Comparison of ENCODE assay signal across 9 cellular contexts in the genomic region with DNA sequence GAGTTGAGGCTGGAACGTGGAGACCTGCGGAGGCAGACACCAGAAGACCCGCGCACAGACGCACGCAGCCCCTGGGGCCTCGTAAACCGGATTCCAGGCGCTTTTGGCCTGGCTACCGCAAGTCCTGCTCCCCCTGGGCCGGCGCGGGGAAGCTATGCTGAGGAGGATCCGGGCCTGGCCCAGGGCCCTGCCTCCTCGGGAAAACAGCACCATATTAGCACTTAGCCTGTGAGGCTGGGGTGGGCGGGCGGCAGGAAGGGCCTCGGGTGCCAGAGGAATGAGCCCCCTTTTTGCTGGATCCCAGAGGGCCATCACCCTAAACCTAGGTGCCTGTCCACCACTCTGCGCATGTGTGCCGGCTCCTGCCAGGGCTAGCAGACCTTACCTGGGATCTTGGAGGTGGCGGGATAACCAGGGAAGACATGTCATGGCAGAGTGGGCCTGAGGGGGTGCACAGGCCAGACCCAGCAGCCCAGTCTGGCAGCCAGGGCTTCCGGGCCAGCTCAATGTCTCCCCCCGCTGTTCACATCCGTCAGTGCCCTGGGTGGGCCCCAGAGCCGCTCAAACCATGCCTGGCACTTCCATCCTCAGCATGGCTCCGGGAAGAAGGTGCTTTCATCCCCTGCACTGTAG. TPM values are rescaled to one million over a fixed set of nuclear protein-coding genes. Genes with fewer than 3 reads are reported as not detected.
DNase-seq lines count a peak whose midpoint lies in the region; ATAC-seq, FAIRE-seq and TF ChIP-seq lines count a peak whose summit lies in the region.
"Had no signal": no experiment of that assay in that cellular context is flagged by ENCODE, and none has a peak within 500 bp of the region (broad histone marks: within the 10 kb centered on the region; RNA-seq: fewer than 3 reads in every experiment).

No MANE protein-coding gene starts in this region.

- H3K9me3 ChIP-seq in HCT116 (ENCODE audit: control insufficient read depth in 1 of 2, insufficient read depth in 1 of 2, low read depth in 1 of 2, low read length in 2 of 2) (no peaks in the 10 kb centered on the region), mucosa of rectum (ENCODE audit: control insufficient read depth in 2 of 2, low read length in 2 of 2) (no peaks in the 10 kb centered on the region)

- H3K9ac ChIP-seq in HCT116 (ENCODE audit: low read length) (no peak overlapping the region), mucosa of rectum (ENCODE audit: low read depth in 1 of 2, low read length in 2 of 2) (no peak overlapping the region)

- no TSS peak for BruUV-seq in HCT116 (replicated peaks; lab: Mats Ljungman, UMichigan)

- no peaks in the 10 kb centered on the region for H3K9me2 ChIP-seq in HCT116 (ENCODE audit: insufficient read depth)

- RAD21 ChIA-PET in HCT116 (lab: Charles Lee; ENCODE audit: low non-redundant PET in 1 of 2, low total read pairs in 2 of 2, uncharacterized antibody in 2 of 2, unreplicated experiment in 2 of 2) = no interaction called here

- FAIRE-seq in bronchial epithelial cell (lab: Jason Lieb, UNC) = no peak
- FAIRE-seq: GM12892 had no signal

- H3K27me3 ChIP-seq in HCT116 (ENCODE audit: insufficient read depth, low read length) = no peaks in the 10 kb centered on the region
- H3K27me3 ChIP-seq in bronchial epithelial cell (ENCODE audit: control insufficient read depth, insufficient read depth, low read length) = no peaks in the 10 kb centered on the region
- no peaks in the 10 kb centered on the region for H3K27me3 ChIP-seq in mucosa of rectum (ENCODE audit: control insufficient read depth in 2 of 2, insufficient read depth in 2 of 2, low read length in 2 of 2)

- H3K4me3 ChIP-seq in HCT116 (replicated peaks in 1 of 2; ENCODE audit: low read depth in 1 of 2, low read length in 2 of 2) (no peak overlapping the region), bronchial epithelial cell (ENCODE audit: low read depth, low read length) (no peak overlapping the region), mucosa of rectum (ENCODE audit: low read length in 2 of 2) (no peak overlapping the region)

- no peak overlapping the region for H3K4me2 ChIP-seq in HCT116 (ENCODE audit: low read length)

- no peak overlapping the region for H2AFZ ChIP-seq in HCT116 (ENCODE audit: low read depth, low read length, poor library complexity, severe bottlenecking)

- H3K36me3 ChIP-seq in HCT116 (ENCODE audit: control insufficient read depth in 1 of 2, insufficient read depth in 2 of 2, low read length in 2 of 2) (peaks cover 11 to 17% of the 10 kb centered on the region in 2 experiments; a peak in 3 of 4 replicates), bronchial epithelial cell (ENCODE audit: control insufficient read depth, insufficient read depth, low read length) (peaks cover 17% of the 10 kb centered on the region), mucosa of rectum (ENCODE audit: control insufficient read depth in 2 of 2, insufficient read depth in 2 of 2, low read length in 2 of 2) (peaks cover 15 to 29% of the 10 kb centered on the region in 2 donors)

- intact Hi-C loops in HCT116 (cut with micrococcal nuclease) = no loop called here

- ATAC-seq in HCT116 = peak; percentile 83
- ATAC-seq in GM21515 (IDR thresholded peaks at IDR 0.05; ENCODE audit: unreplicated experiment) = no peak

- peak; percentile 61 for TF ChIP-seq RAD21 in HCT116 (IDR thresholded peaks at IDR 0.05; ENCODE audit: low read depth)

- TF ChIP-seq CTCF in AG09319 (IDR thresholded peaks at IDR 0.05; ENCODE audit: low read depth, low read length) (peak; percentile 24), HCT116 (IDR thresholded peaks at IDR 0.05 in 2 of 3, conservative IDR thresholded peaks at IDR 0.05 in 1 of 3; ENCODE audit: borderline replicate concordance in 1 of 3, insufficient read depth in 1 of 3, low read depth in 2 of 3, low read length in 2 of 3) (peak; percentile 39 to 63 (median 61); a peak in 5 of 6 replicates), bronchial epithelial cell (IDR thresholded peaks at IDR 0.05; ENCODE audit: insufficient read depth, low read length, severe bottlenecking) (peak; percentile 30)

- H4K20me1 ChIP-seq in HCT116 (ENCODE audit: insufficient read depth) = no peaks in the 10 kb centered on the region

- DNase-seq in AG09319 (ENCODE audit: extremely low read depth, low read depth) (no peak), HCT116 (ENCODE audit: low read depth, low spot score) (no peak), bronchial epithelial cell (ENCODE audit: low read depth) (no peak), NCI-H1930 (lab: John Stamatoyannopoulos, UW) (no peak), occipital lobe (lab: John Stamatoyannopoulos, UW) (no peak), mesenteric fat pad (ENCODE audit: low spot score) (no peak)

- CTCF ChIA-PET in HCT116 (lab: Charles Lee) = interaction anchor here (1.3 kb wide), 1 partner anchor 9 kb away, joined by 4 read pairs; no protein-coding TSS in a partner anchor

- TF ChIP-seq POLR2A in HCT116 (IDR thresholded peaks at IDR 0.05; ENCODE audit: borderline replicate concordance, extremely low read depth, insufficient read depth, insufficient read length) = no peak

- H3K27ac ChIP-seq in HCT116 (ENCODE audit: low read depth, low read length) (no peak overlapping the region), mucosa of rectum (ENCODE audit: low read depth in 2 of 2, low read length in 2 of 2) (peak overlapping the region; percentile 2 to 68)

- POLR2A ChIA-PET in HCT116 (lab: Charles Lee) = no interaction called here

- peaks cover 23% of the 10 kb centered on the region for H3K79me2 ChIP-seq in HCT116 (ENCODE audit: insufficient read depth, low read length)

- H3K4me1 ChIP-seq in HCT116 (ENCODE audit: control insufficient read depth in 1 of 2, insufficient read depth in 2 of 2, low read length in 2 of 2) = no peaks in the 10 kb centered on the region
- H3K4me1 ChIP-seq in mucosa of rectum (ENCODE audit: control insufficient read depth in 2 of 2, insufficient read depth in 2 of 2, low read length in 2 of 2) = no peaks in the 10 kb centered on the region

TF ChIP-seq in HCT116, 20 proteins besides CTCF, POLR2A, EP300 and RAD21:
- TF ChIP-seq CBX3 (IDR thresholded peaks at IDR 0.05; ENCODE audit: low read depth) (no peak), EZH2 (IDR thresholded peaks at IDR 0.05) (no peak), ELF1 (IDR thresholded peaks at IDR 0.05; ENCODE audit: borderline replicate concordance, low read depth) (no peak), YY1 (IDR thresholded peaks at IDR 0.05; ENCODE audit: extremely low read depth, insufficient replicate concordance, low read depth, low read length) (no peak), TCF7L2 (IDR thresholded peaks at IDR 0.05; ENCODE audit: borderline replicate concordance, extremely low read depth, insufficient read depth, insufficient read length) (no peak)
- TF ChIP-seq, protein P1, sequence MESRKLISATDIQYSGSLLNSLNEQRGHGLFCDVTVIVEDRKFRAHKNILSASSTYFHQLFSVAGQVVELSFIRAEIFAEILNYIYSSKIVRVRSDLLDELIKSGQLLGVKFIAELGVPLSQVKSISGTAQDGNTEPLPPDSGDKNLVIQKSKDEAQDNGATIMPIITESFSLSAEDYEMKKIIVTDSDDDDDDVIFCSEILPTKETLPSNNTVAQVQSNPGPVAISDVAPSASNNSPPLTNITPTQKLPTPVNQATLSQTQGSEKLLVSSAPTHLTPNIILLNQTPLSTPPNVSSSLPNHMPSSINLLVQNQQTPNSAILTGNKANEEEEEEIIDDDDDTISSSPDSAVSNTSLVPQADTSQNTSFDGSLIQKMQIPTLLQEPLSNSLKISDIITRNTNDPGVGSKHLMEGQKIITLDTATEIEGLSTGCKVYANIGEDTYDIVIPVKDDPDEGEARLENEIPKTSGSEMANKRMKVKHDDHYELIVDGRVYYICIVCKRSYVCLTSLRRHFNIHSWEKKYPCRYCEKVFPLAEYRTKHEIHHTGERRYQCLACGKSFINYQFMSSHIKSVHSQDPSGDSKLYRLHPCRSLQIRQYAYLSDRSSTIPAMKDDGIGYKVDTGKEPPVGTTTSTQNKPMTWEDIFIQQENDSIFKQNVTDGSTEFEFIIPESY (IDR thresholded peaks at IDR 0.05; ENCODE audit: extremely low read depth, insufficient replicate concordance, low read length) = no peak
- TF ChIP-seq, protein P2, sequence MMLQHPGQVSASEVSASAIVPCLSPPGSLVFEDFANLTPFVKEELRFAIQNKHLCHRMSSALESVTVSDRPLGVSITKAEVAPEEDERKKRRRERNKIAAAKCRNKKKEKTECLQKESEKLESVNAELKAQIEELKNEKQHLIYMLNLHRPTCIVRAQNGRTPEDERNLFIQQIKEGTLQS (IDR thresholded peaks at IDR 0.05) = no peak
- TF ChIP-seq, protein P3, sequence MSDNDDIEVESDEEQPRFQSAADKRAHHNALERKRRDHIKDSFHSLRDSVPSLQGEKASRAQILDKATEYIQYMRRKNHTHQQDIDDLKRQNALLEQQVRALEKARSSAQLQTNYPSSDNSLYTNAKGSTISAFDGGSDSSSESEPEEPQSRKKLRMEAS (IDR thresholded peaks at IDR 0.05) = no peak

RNA-seq across cellular contexts. Expression of gene ELOF1, which starts 7.3 kb away (rescaled TPM):
- total RNA-seq in HCT116 (2021; ENCODE audit: unreplicated experiment) (74.5 TPM), bronchial epithelial cell (20.3 and 30.7 TPM in 2 replicates), occipital lobe (14.2 TPM), mesenteric fat pad (35.0 TPM)
- polyA plus RNA-seq in HCT116 (2012) = 49.0 and 58.0 TPM in 2 replicates

RNA-seq across cellular contexts. Expression of gene CNN1, which starts 13.1 kb away (rescaled TPM):
- total RNA-seq in HCT116 (2021; ENCODE audit: unreplicated experiment) (0.64 TPM), bronchial epithelial cell (not detected in 2 replicates), occipital lobe (not detected), mesenteric fat pad (21.8 TPM)
- polyA plus RNA-seq in HCT116 (2012) = 0.20 and 0.26 TPM in 2 replicates

RNA-seq across cellular contexts. Expression of gene ECSIT, which starts 22.8 kb away (rescaled TPM):
- total RNA-seq in HCT116 (2021; ENCODE audit: unreplicated experiment) (52.8 TPM), bronchial epithelial cell (27.7 and 57.4 TPM in 2 replicates), occipital lobe (25.3 TPM), mesenteric fat pad (28.4 TPM)
- polyA plus RNA-seq in HCT116 (2012) = 39.4 and 52.9 TPM in 2 replicates

RNA-seq across cellular contexts. Expression of gene ACP5, which starts 25.7 kb away (rescaled TPM):
- total RNA-seq in HCT116 (2021; ENCODE audit: unreplicated experiment) (1.2 TPM), bronchial epithelial cell (24.5 and 26.2 TPM in 2 replicates), occipital lobe (0.78 TPM), mesenteric fat pad (35.0 TPM)
- polyA plus RNA-seq in HCT116 (2012) = 0.25 TPM in 2 replicates

RNA-seq across cellular contexts. Expression of gene ZNF627, which starts 45.6 kb away (rescaled TPM):
- 14.8 TPM for total RNA-seq in HCT116 (2021; ENCODE audit: unreplicated experiment)
- 5.9 and 9.3 TPM in 2 replicates for polyA plus RNA-seq in HCT116 (2012)
- 23.9 and 24.5 TPM in 2 replicates for total RNA-seq in bronchial epithelial cell
- 82.0 TPM for total RNA-seq in occipital lobe
- 5.4 TPM for total RNA-seq in mesenteric fat pad

Comparison
In these comparisons a context has a peak if more than half of its experiments do, and no peak if none do; other contexts are left out.
1. RNA of gene CNN1, which starts 13.1 kb away (total RNA-seq): 21.8 TPM in mesenteric fat pad (single experiment); 0.64 TPM in HCT116 (single experiment), not detected in occipital lobe (single experiment) and not detected in bronchial epithelial cell; every median in the first group is over 10 times any median in the second.
2. Peak in every context shown above with its lines, with median percentiles within 50 percentile points of each other: CTCF ChIP-seq.